Comparison of ENCODE assay signal across 16 cellular contexts in the genomic region with DNA sequence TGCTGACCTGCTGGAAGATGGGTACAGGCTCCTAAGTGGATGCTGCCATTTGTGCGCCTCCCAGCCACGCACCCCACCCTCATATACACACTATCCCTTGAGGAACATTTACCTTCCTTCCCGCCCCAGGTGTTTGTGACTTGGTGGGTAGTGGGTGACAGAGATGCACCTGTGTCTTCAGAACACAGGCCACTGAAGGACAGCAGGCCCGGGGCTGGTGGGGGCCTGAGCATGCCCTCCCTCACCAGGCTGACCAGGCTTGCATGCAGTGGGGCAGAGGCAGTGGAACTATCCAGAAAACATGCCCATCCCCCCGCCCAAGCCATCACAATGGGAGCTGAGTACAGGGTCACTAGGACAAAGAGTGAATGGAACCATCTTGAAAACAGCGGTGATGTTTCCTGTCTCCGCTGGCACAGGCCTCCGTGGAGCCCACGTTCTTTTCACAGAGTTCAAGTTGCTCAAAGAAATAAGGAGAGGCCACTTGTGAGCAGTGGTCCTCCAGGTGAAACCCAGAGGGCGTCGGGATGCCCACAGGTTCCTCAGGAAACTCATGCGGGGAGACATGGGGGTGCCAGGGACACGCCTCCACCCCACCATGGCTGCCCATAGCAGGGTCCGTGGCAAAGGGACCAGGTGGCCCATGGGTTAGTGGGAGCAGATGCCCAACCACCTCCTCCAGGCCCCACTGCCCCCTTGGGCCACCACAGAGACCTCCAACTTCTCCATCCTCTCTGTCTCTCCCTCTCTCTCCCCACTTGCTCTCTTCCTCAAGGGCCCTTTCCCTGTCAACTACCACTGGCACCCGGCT.
A peak's percentile ranks its signal among the peaks of the same experiment; 100 is the strongest.
DNase-seq lines count a peak whose midpoint lies in the region; ATAC-seq and TF ChIP-seq lines count a peak whose summit lies in the region.
"Had no signal": no experiment of that assay in that cellular context is flagged by ENCODE, and none has a peak within 500 bp of the region (broad histone marks: within the 10 kb centered on the region; RNA-seq: fewer than 3 reads in every experiment).

No MANE protein-coding gene starts in this region.

- no peak overlapping the region for H2BK15ac ChIP-seq in IMR-90 (ENCODE audit: low read depth, low read length)

- no peak overlapping the region for H2BK20ac ChIP-seq in IMR-90 (ENCODE audit: low read depth, low read length)

- H3K9me2 ChIP-seq in DOHH2 (replicated peaks; ENCODE audit: control insufficient read depth, low read length), result no peaks in the 10 kb centered on the region

- no TSS peak for BruUV-seq in IMR-90 (replicated peaks; lab: Mats Ljungman, UMichigan)

- H2AK9ac ChIP-seq in IMR-90 (replicated peaks; ENCODE audit: low read depth, low read length, poor library complexity), result peak overlapping the region; percentile 19

- H3K79me1 ChIP-seq in IMR-90 (ENCODE audit: low read depth in 1 of 2, low read length in 2 of 2), result no peaks in the 10 kb centered on the region

- H3K4me3 ChIP-seq in DOHH2 (ENCODE audit: low read length) (peak overlapping the region; percentile 5; the same call in 1 of the 2 replicates), IMR-90 (ENCODE audit: insufficient read depth, low read depth, low read length) (no peak overlapping the region), heart right ventricle (no peak overlapping the region), gastrocnemius medialis (no peak overlapping the region), breast epithelium (no peak overlapping the region)
- H3K4me3 ChIP-seq: stomach, uterus had no signal

- peak overlapping the region; percentile 46 for H3K4me2 ChIP-seq in DOHH2 (ENCODE audit: low read length)
- no peak overlapping the region for H3K4me2 ChIP-seq in IMR-90 (ENCODE audit: low read depth, low read length)

- H3K27ac ChIP-seq in DOHH2 (ENCODE audit: low read depth, low read length) (no peak overlapping the region), IMR-90 (ENCODE audit: insufficient read depth, low read length) (no peak overlapping the region), heart right ventricle (peak overlapping the region in 9 of 10 donors; percentile 23 to 75 (median 54)), gastrocnemius medialis (peak overlapping the region; percentile 63 to 83 (median 70)), breast epithelium (no peak overlapping the region)
- H3K27ac ChIP-seq: uterus had no signal

- dilution Hi-C loops in IMR-90 (cut with HindIII; ENCODE audit: low sequenced_read_pairs, unreplicated experiment), result no loop called here

- H4K91ac ChIP-seq in IMR-90 (ENCODE audit: insufficient read depth, low read depth, low read length), result no peak overlapping the region

- DNase-seq in IMR-90 (no peak), heart right ventricle (no peak), gastrocnemius medialis (no peak), NCI-H1930 (lab: John Stamatoyannopoulos, UW) (no peak), amygdala (lab: John Stamatoyannopoulos, UW) (no peak), breast epithelium (ENCODE audit: low spot score in 2 of 2) (no peak)
- DNase-seq in activated T-cell treated with anti-CD3 and anti-CD28 coated beads, Interleukin-2, amount 50 U/mL, for 24 hours, result no peak
- DNase-seq: activated CD4-positive, alpha-beta T cell treated with anti-CD3 and anti-CD28 coated beads, Interleukin-2, amount 50 U/mL, for 1 hour; effector memory CD8-positive, alpha-beta T cell; NCI-H1048; NCI-H82; nephron progenitor cell; uterus had no signal

- H4K8ac ChIP-seq in IMR-90 (ENCODE audit: low read depth in 2 of 2, low read length in 2 of 2), result no peak overlapping the region

- H3K36me3 Mint-ChIP-seq in activated T-cell treated with anti-CD3 and anti-CD28 coated beads, Interleukin-2, amount 50 U/mL, for 24 hours (ENCODE audit: low read depth), result no peaks in the 10 kb centered on the region

- peaks cover 23% of the 10 kb centered on the region for H3K27me3 Mint-ChIP-seq in activated T-cell treated with anti-CD3 and anti-CD28 coated beads, Interleukin-2, amount 50 U/mL, for 24 hours

- TF ChIP-seq RAD21 in IMR-90 (IDR thresholded peaks at IDR 0.05; ENCODE audit: low read length), result no peak

- WGBS in IMR-90 (ENCODE audit: extremely low coverage in 2 of 2, insufficient read length in 1 of 2), 2 experiments, result 88% methylated on average over 6 of the region's 15 CpGs; no CpG with 5 or more reads in 1 of the 2 experiments
- 85 to 87% methylated on average over 15 of the region's 15 CpGs for WGBS in heart right ventricle, 2 donors

- in situ Hi-C loops in IMR-90 (cut with MboI; ENCODE audit: low sequenced_read_pairs), result loop anchor here (5.0 to 10.0 kb wide), 2 partner anchors 235 to 717 kb away; a partner anchor contains a TSS
- in situ Hi-C loops in gastrocnemius medialis (cut with MboI; ENCODE audit: low sequenced_read_pairs in 4 of 4), result loop anchor here in 3 of 4 donors (5.0 to 10.0 kb wide), 3 partner anchors 87 to 235 kb away; a partner anchor contains a TSS

- H3K27me3 ChIP-seq in DOHH2 (ENCODE audit: control insufficient read depth, low read length) (peaks cover 43% of the 10 kb centered on the region), IMR-90 (ENCODE audit: control insufficient read depth, insufficient read depth, low read length) (peaks cover 18% of the 10 kb centered on the region), heart right ventricle (peaks cover 0 to 36% (median 0%) of the 10 kb centered on the region in 7 donors), gastrocnemius medialis (no peaks in the 10 kb centered on the region), breast epithelium (peaks cover 0 to 28% of the 10 kb centered on the region in 2 donors)
- H3K27me3 ChIP-seq: uterus had no signal

- no peak overlapping the region for H4K5ac ChIP-seq in IMR-90 (ENCODE audit: low read depth, low read length)

- TF ChIP-seq POLR2A in IMR-90 (IDR thresholded peaks at IDR 0.05; ENCODE audit: low read depth, low read length) (no peak), gastrocnemius medialis (IDR thresholded peaks at IDR 0.05) (no peak), breast epithelium (IDR thresholded peaks at IDR 0.05) (no peak)

- intact Hi-C loops in IMR-90 (cut with micrococcal nuclease), result loop anchor here (5.0 to 10.0 kb wide), 3 partner anchors 267 to 880 kb away; a partner anchor contains a TSS
- intact Hi-C loops in heart right ventricle (cut with DNase I), result loop anchor here in 9 of 10 donors (5.0 to 10.0 kb wide), 8 partner anchors 40 to 360 kb away; a partner anchor contains a TSS
- intact Hi-C loops in gastrocnemius medialis (cut with DNase I; ENCODE audit: low total_unique reads), result loop anchor here (5.0 to 10.0 kb wide), 3 partner anchors 125 to 877 kb away; no protein-coding TSS in a partner anchor
- intact Hi-C loops in breast epithelium (cut with DNase I; ENCODE audit: low total_unique reads), result no loop called here

- H3K27ac Mint-ChIP-seq in activated T-cell treated with anti-CD3 and anti-CD28 coated beads, Interleukin-2, amount 50 U/mL, for 24 hours, result no peak overlapping the region
- H3K27ac Mint-ChIP-seq: effector memory CD8-positive, alpha-beta T cell had no signal

- peaks cover 4% of the 10 kb centered on the region; the same call in 1 of the 2 replicates for H4K20me1 ChIP-seq in DOHH2 (ENCODE audit: control insufficient read depth, insufficient read depth, low read depth, low read length)
- no peaks in the 10 kb centered on the region for H4K20me1 ChIP-seq in IMR-90 (ENCODE audit: insufficient read depth, low read length)

- H3K4me1 ChIP-seq in DOHH2 (ENCODE audit: control insufficient read depth, low read length) (peaks cover 25% of the 10 kb centered on the region), IMR-90 (ENCODE audit: control insufficient read depth, insufficient read depth, low read length) (no peaks in the 10 kb centered on the region), heart right ventricle (peaks cover 0 to 21% (median 14%) of the 10 kb centered on the region in 9 donors), gastrocnemius medialis (peaks cover 14% of the 10 kb centered on the region in 2 donors), breast epithelium (no peaks in the 10 kb centered on the region)
- H3K4me1 ChIP-seq: uterus had no signal

- 0 out of 2 replicates have a peak overlapping the region, but pooled peaks have one; percentile 7 for H2AK5ac ChIP-seq in IMR-90 (ENCODE audit: low read depth, low read length)

- peaks cover 17% of the 10 kb centered on the region for H3K4me1 Mint-ChIP-seq in activated T-cell treated with anti-CD3 and anti-CD28 coated beads, Interleukin-2, amount 50 U/mL, for 24 hours (ENCODE audit: low read depth)

- H3K9me1 ChIP-seq in IMR-90 (ENCODE audit: insufficient read depth, low read length), result no peaks in the 10 kb centered on the region

- H2BK120ac ChIP-seq in IMR-90 (ENCODE audit: low read depth, low read length), result no peak overlapping the region

- H3K36me3 ChIP-seq in DOHH2 (ENCODE audit: control insufficient read depth, low read length) (no peaks in the 10 kb centered on the region), IMR-90 (ENCODE audit: control insufficient read depth, insufficient read depth, low read length) (no peaks in the 10 kb centered on the region), heart right ventricle (no peaks in the 10 kb centered on the region), gastrocnemius medialis (no peaks in the 10 kb centered on the region), breast epithelium (no peaks in the 10 kb centered on the region)
- H3K36me3 ChIP-seq: stomach, uterus had no signal

- ATAC-seq in IMR-90 (ENCODE audit: low read depth), result no peak
- ATAC-seq in heart right ventricle, result peak in 7 of 8 donors; percentile 9 to 34 (median 13)
- peak in 1 of 2 donors; percentile 2 for ATAC-seq in gastrocnemius medialis

- no peak overlapping the region for H2BK5ac ChIP-seq in IMR-90 (ENCODE audit: low read depth, low read length, poor library complexity, severe bottlenecking)

- H2AFZ ChIP-seq in IMR-90 (replicated peaks; ENCODE audit: low read length, poor library complexity), result peak overlapping the region; percentile 34

- no peaks in the 10 kb centered on the region for H3K79me2 ChIP-seq in DOHH2 (ENCODE audit: control insufficient read depth, low read length)

- H3F3A ChIP-seq in DOHH2 (ENCODE audit: control insufficient read depth, insufficient read depth), result no peaks in the 10 kb centered on the region

- no peak overlapping the region for H3K4me3 Mint-ChIP-seq in activated T-cell treated with anti-CD3 and anti-CD28 coated beads, Interleukin-2, amount 50 U/mL, for 24 hours
- H3K4me3 Mint-ChIP-seq: central memory CD8-positive, alpha-beta T cell; effector memory CD8-positive, alpha-beta T cell; nephron progenitor cell had no signal

- no peak overlapping the region for H3K18ac ChIP-seq in IMR-90 (ENCODE audit: low read depth, low read length)

- CTCF ChIA-PET in IMR-90 (lab: Yijun Ruan, JAX), result no interaction called here

- no peaks in the 10 kb centered on the region for H3K9me3 ChIP-seq in DOHH2 (ENCODE audit: control insufficient read depth, insufficient read depth, low read length)
- no peaks in the 10 kb centered on the region for H3K9me3 ChIP-seq in IMR-90 (ENCODE audit: control insufficient read depth, insufficient read depth, low read length)
- no peaks in the 10 kb centered on the region for H3K9me3 ChIP-seq in heart right ventricle
- H3K9me3 ChIP-seq in gastrocnemius medialis, result no peaks in the 10 kb centered on the region
- H3K9me3 ChIP-seq in breast epithelium, result no peaks in the 10 kb centered on the region
- H3K9me3 ChIP-seq: stomach, uterus had no signal

- H3K23ac ChIP-seq in IMR-90 (ENCODE audit: low read depth, low read length), result no peak overlapping the region

- POLR2A ChIA-PET in IMR-90 (lab: Charles Lee; ENCODE audit: unreplicated experiment), result interaction anchor here (0.5 kb wide), 1 partner anchor 166 kb away, joined by 5 read pairs; no protein-coding TSS in a partner anchor

- no peak overlapping the region for H3K4ac ChIP-seq in IMR-90 (ENCODE audit: low read depth, low read length)

- TF ChIP-seq CTCF in DOHH2 (IDR thresholded peaks at IDR 0.05; ENCODE audit: low read depth, low read length, poor library complexity, severe bottlenecking) (no peak), IMR-90 (conservative IDR thresholded peaks at IDR 0.05; ENCODE audit: low read depth, low read length) (no peak), heart right ventricle (IDR thresholded peaks at IDR 0.05) (no peak), gastrocnemius medialis (IDR thresholded peaks at IDR 0.05 in 4 of 5, conservative IDR thresholded peaks at IDR 0.05 in 1 of 5) (no peak), breast epithelium (IDR thresholded peaks at IDR 0.05) (no peak)

- H3K9me3 Mint-ChIP-seq in activated T-cell treated with anti-CD3 and anti-CD28 coated beads, Interleukin-2, amount 50 U/mL, for 24 hours, result no peaks in the 10 kb centered on the region
- H3K9me3 Mint-ChIP-seq: central memory CD8-positive, alpha-beta T cell; effector memory CD8-positive, alpha-beta T cell; nephron progenitor cell had no signal

- no peak overlapping the region for H3K14ac ChIP-seq in IMR-90 (replicated peaks; ENCODE audit: low read depth, low read length)

- no peak overlapping the region for H3K9ac ChIP-seq in IMR-90 (ENCODE audit: low read depth, low read length)

- H3K56ac ChIP-seq in IMR-90 (ENCODE audit: extremely low read depth, insufficient read depth, low read length), result no peak overlapping the region

Comparison
In these comparisons a context has a peak if more than half of its experiments do, and no peak if none do; other contexts are left out.
1. H3K27ac ChIP-seq: peak in heart right ventricle (9 of 10) and gastrocnemius medialis (4 of 4); none in DOHH2 (single experiment), IMR-90 (single experiment) and breast epithelium (0 of 2).